ENCODE assay signal across 1 cellular context in the genomic region with DNA sequence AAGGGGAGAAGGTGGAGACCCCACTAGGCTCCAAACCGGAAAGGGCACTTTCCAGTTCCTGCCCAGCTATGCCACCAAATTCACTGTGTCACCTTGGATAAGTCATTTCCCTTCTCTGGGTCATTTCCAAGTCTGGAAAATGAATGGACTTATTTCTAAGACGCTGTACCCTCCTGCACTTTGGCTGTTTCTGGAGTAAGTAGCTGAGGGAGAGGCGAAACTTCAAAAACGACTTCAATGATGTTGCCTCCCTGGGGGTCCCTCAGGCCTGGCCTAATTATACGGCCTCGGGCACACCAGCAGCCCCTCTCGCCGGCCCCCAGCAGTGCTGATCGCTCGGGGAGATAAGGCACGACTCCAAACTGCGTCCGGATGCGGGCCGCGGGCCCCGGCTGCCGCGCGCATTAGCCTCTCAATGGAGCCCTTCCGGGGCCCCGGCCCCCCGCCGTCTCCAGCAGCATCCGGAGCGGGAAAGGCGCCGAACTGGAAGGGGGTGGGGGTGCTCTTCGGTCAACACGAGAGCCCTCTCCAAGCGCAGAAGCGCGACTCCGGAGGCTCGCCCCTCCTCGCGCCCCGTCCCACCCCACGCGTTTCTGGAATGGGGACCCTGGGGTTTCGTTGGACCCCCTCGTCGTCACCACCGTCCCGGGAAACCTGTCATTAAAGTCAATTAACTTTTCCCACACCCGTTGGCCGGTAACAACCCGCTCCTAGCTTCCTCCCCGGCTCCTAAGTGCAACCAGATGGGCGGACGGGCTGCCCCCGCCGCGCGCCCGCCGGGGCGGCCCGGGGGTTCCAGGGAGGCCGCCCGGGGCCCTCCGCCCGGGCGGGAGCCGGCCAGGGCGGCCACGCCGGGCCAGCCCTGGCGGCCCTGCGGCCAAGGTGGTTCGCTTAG.
TF ChIP-seq lines count a peak whose summit lies in the region.

No MANE protein-coding gene starts in this region.

TF ChIP-seq in HEK293, 187 proteins besides CTCF, POLR2A, EP300 and RAD21 (continued from another document and continues in another):
- TF ChIP-seq, protein P1, sequence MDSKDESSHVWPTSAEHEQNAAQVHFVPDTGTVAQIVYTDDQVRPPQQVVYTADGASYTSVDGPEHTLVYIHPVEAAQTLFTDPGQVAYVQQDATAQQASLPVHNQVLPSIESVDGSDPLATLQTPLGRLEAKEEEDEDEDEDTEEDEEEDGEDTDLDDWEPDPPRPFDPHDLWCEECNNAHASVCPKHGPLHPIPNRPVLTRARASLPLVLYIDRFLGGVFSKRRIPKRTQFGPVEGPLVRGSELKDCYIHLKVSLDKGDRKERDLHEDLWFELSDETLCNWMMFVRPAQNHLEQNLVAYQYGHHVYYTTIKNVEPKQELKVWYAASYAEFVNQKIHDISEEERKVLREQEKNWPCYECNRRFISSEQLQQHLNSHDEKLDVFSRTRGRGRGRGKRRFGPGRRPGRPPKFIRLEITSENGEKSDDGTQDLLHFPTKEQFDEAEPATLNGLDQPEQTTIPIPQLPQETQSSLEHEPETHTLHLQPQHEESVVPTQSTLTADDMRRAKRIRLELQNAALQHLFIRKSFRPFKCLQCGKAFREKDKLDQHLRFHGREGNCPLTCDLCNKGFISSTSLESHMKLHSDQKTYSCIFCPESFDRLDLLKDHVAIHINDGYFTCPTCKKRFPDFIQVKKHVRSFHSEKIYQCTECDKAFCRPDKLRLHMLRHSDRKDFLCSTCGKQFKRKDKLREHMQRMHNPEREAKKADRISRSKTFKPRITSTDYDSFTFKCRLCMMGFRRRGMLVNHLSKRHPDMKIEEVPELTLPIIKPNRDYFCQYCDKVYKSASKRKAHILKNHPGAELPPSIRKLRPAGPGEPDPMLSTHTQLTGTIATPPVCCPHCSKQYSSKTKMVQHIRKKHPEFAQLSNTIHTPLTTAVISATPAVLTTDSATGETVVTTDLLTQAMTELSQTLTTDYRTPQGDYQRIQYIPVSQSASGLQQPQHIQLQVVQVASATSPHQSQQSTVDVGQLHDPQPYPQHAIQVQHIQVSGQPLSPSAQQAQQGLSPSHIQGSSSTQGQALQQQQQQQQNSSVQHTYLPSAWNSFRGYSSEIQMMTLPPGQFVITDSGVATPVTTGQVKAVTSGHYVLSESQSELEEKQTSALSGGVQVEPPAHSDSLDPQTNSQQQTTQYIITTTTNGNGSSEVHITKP (tag by site-specific recombination; IDR thresholded peaks at IDR 0.05), result peak; percentile 81
- TF ChIP-seq SCRT2 (tag by site-specific recombination; IDR thresholded peaks at IDR 0.05) (0 out of 2 replicates have a peak, but pooled peaks have one; percentile 18), ZNF785 (tag by site-specific recombination; IDR thresholded peaks at IDR 0.05) (no peak), ZNF530 (tag by site-specific recombination; IDR thresholded peaks at IDR 0.05; ENCODE audit: low read depth) (no peak), GLIS2 (tag by site-specific recombination; IDR thresholded peaks at IDR 0.05) (peak; percentile 98), ZFP37 (tag by site-specific recombination; IDR thresholded peaks at IDR 0.05) (peak; percentile 91), ZNF837 (tag by site-specific recombination; IDR thresholded peaks at IDR 0.05) (no peak), ZNF777 (tag by site-specific recombination; IDR thresholded peaks at IDR 0.05; ENCODE audit: borderline replicate concordance) (no peak), ZNF792 (tag by site-specific recombination; IDR thresholded peaks at IDR 0.05) (no peak), ZNF133 (tag by site-specific recombination; IDR thresholded peaks at IDR 0.05) (no peak), ZNF830 (tag by site-specific recombination; IDR thresholded peaks at IDR 0.05; ENCODE audit: low read depth) (no peak), ZNF670 (tag by site-specific recombination; IDR thresholded peaks at IDR 0.05; ENCODE audit: low read depth) (no peak), ZNF544 (tag by site-specific recombination; IDR thresholded peaks at IDR 0.05) (no peak), EGR2 (tag by site-specific recombination; IDR thresholded peaks at IDR 0.05; ENCODE audit: low read depth) (no peak), IKZF3 (tag by site-specific recombination; IDR thresholded peaks at IDR 0.05) (peak; percentile 98), PRDM1 (tag by site-specific recombination; IDR thresholded peaks at IDR 0.05) (peak; percentile 49), MEIS1 (CRISPR knock-in tag; IDR thresholded peaks at IDR 0.05; ENCODE audit: borderline replicate concordance) (no peak), ZFP41 (tag by site-specific recombination; IDR thresholded peaks at IDR 0.05; ENCODE audit: borderline replicate concordance) (no peak), ZNF747 (tag by site-specific recombination; IDR thresholded peaks at IDR 0.05) (no peak), ZSCAN23 (tag by site-specific recombination; IDR thresholded peaks at IDR 0.05) (peak; percentile 61; the same call in 1 of the 2 replicates), ZNF146 (tag by site-specific recombination; IDR thresholded peaks at IDR 0.05) (peak; percentile 83), ZNF335 (tag by site-specific recombination; conservative IDR thresholded peaks at IDR 0.05) (peak; percentile 19), KLF1 (tag by site-specific recombination; IDR thresholded peaks at IDR 0.05) (peak; percentile 67; the same call in 1 of the 2 replicates), ZFHX2 (tag by site-specific recombination; conservative IDR thresholded peaks at IDR 0.05) (peak; percentile 75), ZNF654 (tag by site-specific recombination; IDR thresholded peaks at IDR 0.05; ENCODE audit: low read depth) (no peak), KLF10 (tag by site-specific recombination; IDR thresholded peaks at IDR 0.05) (peak; percentile 93), ZNF211 (tag by site-specific recombination; IDR thresholded peaks at IDR 0.05; ENCODE audit: low read depth) (no peak), ZBTB8A (tag by site-specific recombination; IDR thresholded peaks at IDR 0.05) (peak; percentile 99), ZNF549 (tag by site-specific recombination; IDR thresholded peaks at IDR 0.05) (no peak), ZNF623 (tag by site-specific recombination; IDR thresholded peaks at IDR 0.05) (0 out of 2 replicates have a peak, but pooled peaks have one; percentile 5)
- TF ChIP-seq, protein P2, sequence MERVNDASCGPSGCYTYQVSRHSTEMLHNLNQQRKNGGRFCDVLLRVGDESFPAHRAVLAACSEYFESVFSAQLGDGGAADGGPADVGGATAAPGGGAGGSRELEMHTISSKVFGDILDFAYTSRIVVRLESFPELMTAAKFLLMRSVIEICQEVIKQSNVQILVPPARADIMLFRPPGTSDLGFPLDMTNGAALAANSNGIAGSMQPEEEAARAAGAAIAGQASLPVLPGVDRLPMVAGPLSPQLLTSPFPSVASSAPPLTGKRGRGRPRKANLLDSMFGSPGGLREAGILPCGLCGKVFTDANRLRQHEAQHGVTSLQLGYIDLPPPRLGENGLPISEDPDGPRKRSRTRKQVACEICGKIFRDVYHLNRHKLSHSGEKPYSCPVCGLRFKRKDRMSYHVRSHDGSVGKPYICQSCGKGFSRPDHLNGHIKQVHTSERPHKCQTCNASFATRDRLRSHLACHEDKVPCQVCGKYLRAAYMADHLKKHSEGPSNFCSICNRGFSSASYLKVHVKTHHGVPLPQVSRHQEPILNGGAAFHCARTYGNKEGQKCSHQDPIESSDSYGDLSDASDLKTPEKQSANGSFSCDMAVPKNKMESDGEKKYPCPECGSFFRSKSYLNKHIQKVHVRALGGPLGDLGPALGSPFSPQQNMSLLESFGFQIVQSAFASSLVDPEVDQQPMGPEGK (tag by site-specific recombination; IDR thresholded peaks at IDR 0.05), result peak; percentile 94
- TF ChIP-seq, protein P3, sequence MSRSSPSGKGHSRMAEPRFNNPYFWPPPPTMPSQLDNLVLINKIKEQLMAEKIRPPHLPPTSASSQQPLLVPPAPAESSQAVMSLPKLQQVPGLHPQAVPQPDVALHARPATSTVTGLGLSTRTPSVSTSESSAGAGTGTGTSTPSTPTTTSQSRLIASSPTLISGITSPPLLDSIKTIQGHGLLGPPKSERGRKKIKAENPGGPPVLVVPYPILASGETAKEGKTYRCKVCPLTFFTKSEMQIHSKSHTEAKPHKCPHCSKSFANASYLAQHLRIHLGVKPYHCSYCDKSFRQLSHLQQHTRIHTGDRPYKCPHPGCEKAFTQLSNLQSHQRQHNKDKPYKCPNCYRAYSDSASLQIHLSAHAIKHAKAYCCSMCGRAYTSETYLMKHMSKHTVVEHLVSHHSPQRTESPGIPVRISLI (tag by site-specific recombination; IDR thresholded peaks at IDR 0.05), result no peak
- TF ChIP-seq, protein P4, sequence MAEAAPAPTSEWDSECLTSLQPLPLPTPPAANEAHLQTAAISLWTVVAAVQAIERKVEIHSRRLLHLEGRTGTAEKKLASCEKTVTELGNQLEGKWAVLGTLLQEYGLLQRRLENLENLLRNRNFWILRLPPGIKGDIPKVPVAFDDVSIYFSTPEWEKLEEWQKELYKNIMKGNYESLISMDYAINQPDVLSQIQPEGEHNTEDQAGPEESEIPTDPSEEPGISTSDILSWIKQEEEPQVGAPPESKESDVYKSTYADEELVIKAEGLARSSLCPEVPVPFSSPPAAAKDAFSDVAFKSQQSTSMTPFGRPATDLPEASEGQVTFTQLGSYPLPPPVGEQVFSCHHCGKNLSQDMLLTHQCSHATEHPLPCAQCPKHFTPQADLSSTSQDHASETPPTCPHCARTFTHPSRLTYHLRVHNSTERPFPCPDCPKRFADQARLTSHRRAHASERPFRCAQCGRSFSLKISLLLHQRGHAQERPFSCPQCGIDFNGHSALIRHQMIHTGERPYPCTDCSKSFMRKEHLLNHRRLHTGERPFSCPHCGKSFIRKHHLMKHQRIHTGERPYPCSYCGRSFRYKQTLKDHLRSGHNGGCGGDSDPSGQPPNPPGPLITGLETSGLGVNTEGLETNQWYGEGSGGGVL (tag by site-specific recombination; IDR thresholded peaks at IDR 0.05), result peak; percentile 82
- TF ChIP-seq, protein P5, sequence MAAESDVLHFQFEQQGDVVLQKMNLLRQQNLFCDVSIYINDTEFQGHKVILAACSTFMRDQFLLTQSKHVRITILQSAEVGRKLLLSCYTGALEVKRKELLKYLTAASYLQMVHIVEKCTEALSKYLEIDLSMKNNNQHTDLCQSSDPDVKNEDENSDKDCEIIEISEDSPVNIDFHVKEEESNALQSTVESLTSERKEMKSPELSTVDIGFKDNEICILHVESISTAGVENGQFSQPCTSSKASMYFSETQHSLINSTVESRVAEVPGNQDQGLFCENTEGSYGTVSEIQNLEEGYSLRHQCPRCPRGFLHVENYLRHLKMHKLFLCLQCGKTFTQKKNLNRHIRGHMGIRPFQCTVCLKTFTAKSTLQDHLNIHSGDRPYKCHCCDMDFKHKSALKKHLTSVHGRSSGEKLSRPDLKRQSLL (tag by site-specific recombination; IDR thresholded peaks at IDR 0.05), result peak; percentile 52; the same call in 1 of the 2 replicates
- TF ChIP-seq, protein P6, sequence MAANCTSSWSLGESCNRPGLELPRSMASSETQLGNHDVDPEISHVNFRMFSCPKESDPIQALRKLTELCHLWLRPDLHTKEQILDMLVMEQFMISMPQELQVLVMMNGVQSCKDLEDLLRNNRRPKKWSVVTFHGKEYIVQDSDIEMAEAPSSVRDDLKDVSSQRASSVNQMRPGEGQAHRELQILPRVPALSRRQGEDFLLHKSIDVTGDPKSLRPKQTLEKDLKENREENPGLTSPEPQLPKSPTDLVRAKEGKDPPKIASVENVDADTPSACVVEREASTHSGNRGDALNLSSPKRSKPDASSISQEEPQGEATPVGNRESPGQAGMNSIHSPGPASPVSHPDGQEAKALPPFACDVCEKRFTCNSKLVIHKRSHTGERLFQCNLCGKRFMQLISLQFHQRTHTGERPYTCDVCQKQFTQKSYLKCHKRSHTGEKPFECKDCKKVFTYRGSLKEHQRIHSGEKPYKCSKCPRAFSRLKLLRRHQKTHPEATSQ (tag by site-specific recombination; IDR thresholded peaks at IDR 0.05), result peak; percentile 16; the same call in 1 of the 2 replicates
- TF ChIP-seq, protein P7, sequence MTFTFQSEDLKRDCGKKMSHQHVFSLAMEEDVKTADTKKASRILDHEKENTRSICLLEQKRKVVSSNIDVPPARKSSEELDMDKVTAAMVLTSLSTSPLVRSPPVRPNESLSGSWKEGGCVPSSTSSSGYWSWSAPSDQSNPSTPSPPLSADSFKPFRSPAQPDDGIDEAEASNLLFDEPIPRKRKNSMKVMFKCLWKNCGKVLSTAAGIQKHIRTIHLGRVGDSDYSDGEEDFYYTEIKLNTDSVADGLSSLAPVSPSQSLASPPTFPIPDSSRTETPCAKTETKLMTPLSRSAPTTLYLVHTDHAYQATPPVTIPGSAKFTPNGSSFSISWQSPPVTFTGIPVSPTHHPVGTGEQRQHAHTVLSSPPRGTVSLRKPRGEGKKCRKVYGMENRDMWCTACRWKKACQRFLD (tag by site-specific recombination; IDR thresholded peaks at IDR 0.05), result no peak
- TF ChIP-seq, protein P8, sequence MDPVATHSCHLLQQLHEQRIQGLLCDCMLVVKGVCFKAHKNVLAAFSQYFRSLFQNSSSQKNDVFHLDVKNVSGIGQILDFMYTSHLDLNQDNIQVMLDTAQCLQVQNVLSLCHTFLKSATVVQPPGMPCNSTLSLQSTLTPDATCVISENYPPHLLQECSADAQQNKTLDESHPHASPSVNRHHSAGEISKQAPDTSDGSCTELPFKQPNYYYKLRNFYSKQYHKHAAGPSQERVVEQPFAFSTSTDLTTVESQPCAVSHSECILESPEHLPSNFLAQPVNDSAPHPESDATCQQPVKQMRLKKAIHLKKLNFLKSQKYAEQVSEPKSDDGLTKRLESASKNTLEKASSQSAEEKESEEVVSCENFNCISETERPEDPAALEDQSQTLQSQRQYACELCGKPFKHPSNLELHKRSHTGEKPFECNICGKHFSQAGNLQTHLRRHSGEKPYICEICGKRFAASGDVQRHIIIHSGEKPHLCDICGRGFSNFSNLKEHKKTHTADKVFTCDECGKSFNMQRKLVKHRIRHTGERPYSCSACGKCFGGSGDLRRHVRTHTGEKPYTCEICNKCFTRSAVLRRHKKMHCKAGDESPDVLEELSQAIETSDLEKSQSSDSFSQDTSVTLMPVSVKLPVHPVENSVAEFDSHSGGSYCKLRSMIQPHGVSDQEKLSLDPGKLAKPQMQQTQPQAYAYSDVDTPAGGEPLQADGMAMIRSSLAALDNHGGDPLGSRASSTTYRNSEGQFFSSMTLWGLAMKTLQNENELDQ (tag by site-specific recombination; IDR thresholded peaks at IDR 0.05; ENCODE audit: low read depth), result no peak
- TF ChIP-seq, protein P9, sequence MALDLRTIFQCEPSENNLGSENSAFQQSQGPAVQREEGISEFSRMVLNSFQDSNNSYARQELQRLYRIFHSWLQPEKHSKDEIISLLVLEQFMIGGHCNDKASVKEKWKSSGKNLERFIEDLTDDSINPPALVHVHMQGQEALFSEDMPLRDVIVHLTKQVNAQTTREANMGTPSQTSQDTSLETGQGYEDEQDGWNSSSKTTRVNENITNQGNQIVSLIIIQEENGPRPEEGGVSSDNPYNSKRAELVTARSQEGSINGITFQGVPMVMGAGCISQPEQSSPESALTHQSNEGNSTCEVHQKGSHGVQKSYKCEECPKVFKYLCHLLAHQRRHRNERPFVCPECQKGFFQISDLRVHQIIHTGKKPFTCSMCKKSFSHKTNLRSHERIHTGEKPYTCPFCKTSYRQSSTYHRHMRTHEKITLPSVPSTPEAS (tag by site-specific recombination; IDR thresholded peaks at IDR 0.05), result peak; percentile 44; the same call in 1 of the 2 replicates
- TF ChIP-seq, protein P10, sequence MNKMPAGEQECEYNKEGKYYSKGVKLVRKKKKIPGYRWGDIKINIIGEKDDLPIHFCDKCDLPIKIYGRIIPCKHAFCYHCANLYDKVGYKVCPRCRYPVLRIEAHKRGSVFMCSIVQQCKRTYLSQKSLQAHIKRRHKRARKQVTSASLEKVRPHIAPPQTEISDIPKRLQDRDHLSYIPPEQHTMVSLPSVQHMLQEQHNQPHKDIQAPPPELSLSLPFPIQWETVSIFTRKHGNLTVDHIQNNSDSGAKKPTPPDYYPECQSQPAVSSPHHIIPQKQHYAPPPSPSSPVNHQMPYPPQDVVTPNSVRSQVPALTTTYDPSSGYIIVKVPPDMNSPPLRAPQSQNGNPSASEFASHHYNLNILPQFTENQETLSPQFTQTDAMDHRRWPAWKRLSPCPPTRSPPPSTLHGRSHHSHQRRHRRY (tag by site-specific recombination; IDR thresholded peaks at IDR 0.05), result no peak; the same call in none of the 2 replicates
